Comparison of ENCODE assay signal across 8 cellular contexts in the genomic region with DNA sequence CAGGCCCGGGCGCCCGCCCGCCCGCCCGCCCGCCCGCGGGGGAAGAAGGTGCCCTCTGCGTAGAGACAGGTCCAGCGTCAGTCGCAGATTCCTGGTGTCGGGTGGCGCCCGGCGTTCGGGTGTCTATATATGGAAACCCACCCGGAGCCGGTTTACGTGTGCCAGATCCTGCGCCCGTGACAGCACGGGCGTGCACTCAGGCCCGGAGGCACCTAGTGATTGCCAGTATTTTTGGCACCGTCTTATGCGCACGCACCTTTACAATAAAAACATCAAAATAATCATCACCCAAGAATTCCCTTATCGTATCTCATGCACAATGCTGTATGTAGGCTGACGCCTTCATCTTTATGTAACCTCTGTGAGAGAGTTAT. TPM values are rescaled to one million over a fixed set of nuclear protein-coding genes. Genes with fewer than 3 reads are reported as not detected.
DNase-seq lines count a peak whose midpoint lies in the region; ATAC-seq and TF ChIP-seq lines count a peak whose summit lies in the region.

No MANE protein-coding gene starts in this region.

- no peaks in the 10 kb centered on the region for H3K27me3 ChIP-seq in mucosa of stomach (ENCODE audit: control insufficient read depth, insufficient read depth, low read length)
- no peaks in the 10 kb centered on the region for H3K27me3 ChIP-seq in upper lobe of right lung

- no peaks in the 10 kb centered on the region for H3K36me3 ChIP-seq in mucosa of stomach (ENCODE audit: control insufficient read depth, insufficient read depth, low read length)
- H3K36me3 ChIP-seq in upper lobe of right lung: no peaks in the 10 kb centered on the region

- DNase-seq in AG20443 (ENCODE audit: low spot score): peak; percentile 53
- DNase-seq in activated CD4-positive, alpha-beta T cell treated with anti-CD3 and anti-CD28 coated beads for 4 hours: peak; percentile 5 to 26
- DNase-seq in epithelial cell of esophagus (ENCODE audit: low read depth): peak; percentile 67
- peak; percentile 70 for DNase-seq in upper lobe of right lung
- no peak for DNase-seq in NCI-H2081 treated with DMSO at 0.1 percent for 48 hours (lab: John Stamatoyannopoulos, UW)

- intact Hi-C loops in upper lobe of right lung (cut with DNase I): no loop called here

- H3K27ac ChIP-seq in upper lobe of right lung: no peak overlapping the region

- ATAC-seq in GM18907 (IDR thresholded peaks at IDR 0.05; ENCODE audit: unreplicated experiment) (peak; percentile 30), HG03575 (IDR thresholded peaks at IDR 0.05; ENCODE audit: extremely low read depth, insufficient number of reproducible peaks, low FRiP score, unreplicated experiment) (peak; percentile 0), upper lobe of right lung (peak; percentile 23)

- H3K4me3 ChIP-seq in epithelial cell of esophagus (ENCODE audit: low read length): peak overlapping the region; percentile 68
- peak overlapping the region; percentile 9 for H3K4me3 ChIP-seq in mucosa of stomach (ENCODE audit: low read length)
- H3K4me3 ChIP-seq in upper lobe of right lung: peak overlapping the region; percentile 75

- TF ChIP-seq CTCF in epithelial cell of esophagus (IDR thresholded peaks at IDR 0.05; ENCODE audit: insufficient read depth, low read depth, low read length, missing control alignments) (no peak), upper lobe of right lung (IDR thresholded peaks at IDR 0.05) (no peak)

- H3K9me3 ChIP-seq in mucosa of stomach (ENCODE audit: control insufficient read depth, low read length) (no peaks in the 10 kb centered on the region), upper lobe of right lung (no peaks in the 10 kb centered on the region)

- H3K9ac ChIP-seq in mucosa of stomach (ENCODE audit: low read length): peak overlapping the region; percentile 51

- H3K4me1 ChIP-seq in mucosa of stomach (ENCODE audit: control insufficient read depth, insufficient read depth, low read length) (peaks cover 11% of the 10 kb centered on the region), upper lobe of right lung (peaks cover 9% of the 10 kb centered on the region)

RNA-seq across cellular contexts. Expression of a gene that starts 0.5 kb away (rescaled TPM):
- 40.3 TPM for total RNA-seq in upper lobe of right lung

Comparison
In these comparisons a context has a peak if more than half of its experiments do, and no peak if none do; other contexts are left out.
1. H3K4me3 ChIP-seq: peak in every context shown above with its lines; median percentile 75 in upper lobe of right lung; 68 in epithelial cell of esophagus; 9 in mucosa of stomach.